19 cellular contexts compared by ENCODE assay signal in genomic region chr5:124773291-124774001, GRCh38. TPM values are rescaled to one million over a fixed set of nuclear protein-coding genes. Genes with fewer than 3 reads are reported as not detected.
DNase-seq lines count a peak whose midpoint lies in the region; ATAC-seq and TF ChIP-seq lines count a peak whose summit lies in the region.
"Had no signal": no experiment of that assay in that cellular context is flagged by ENCODE, and none has a peak within 500 bp of the region (broad histone marks: within the 10 kb centered on the region; RNA-seq: fewer than 3 reads in every experiment).

No MANE protein-coding gene starts in this region.

- DNase-seq in COLO829 (ENCODE audit: low spot score) (peak; percentile 43), NCI-H2227 (lab: John Stamatoyannopoulos, UW; ENCODE audit: unreplicated experiment) (peak; percentile 51), dermis blood vessel endothelial cell (peak; percentile 36), midbrain (lab: John Stamatoyannopoulos, UW) (peak; percentile 68), COLO668 (lab: John Stamatoyannopoulos, UW; ENCODE audit: unreplicated experiment) (no peak), body of pancreas (no peak)
- DNase-seq in stimulated activated CD4-positive, alpha-beta T cell treated with anti-CD3 and anti-CD28 coated beads, Interleukin-4, amount 100 ng/mL, for 1 hour, result no peak
- DNase-seq: activated CD4-positive, alpha-beta T cell treated with anti-CD3 and anti-CD28 coated beads for 48 hours; activated CD8-positive, alpha-beta memory T cell treated with anti-CD3 and anti-CD28 coated beads, Interleukin-2, amount 50 U/mL, for 4 hours; DMS79; foreskin fibroblast; left lung; MG63; NCI-H187; NCI-H524 treated with DMSO at 0.1 percent for 48 hours; Peyer's patch; sigmoid colon had no signal

- TF ChIP-seq CTCF in body of pancreas (IDR thresholded peaks at IDR 0.05), result no peak

- H3K36me3 ChIP-seq in body of pancreas (replicated peaks in 1 of 2; ENCODE audit: insufficient read depth in 1 of 2, low read depth in 2 of 2), result no peaks in the 10 kb centered on the region
- H3K36me3 ChIP-seq: left lung, MG63, Peyer's patch, sigmoid colon had no signal

- intact Hi-C loops in body of pancreas (cut with DNase I), result no loop called here

- H3K4me3 ChIP-seq in body of pancreas, result no peak overlapping the region
- H3K4me3 ChIP-seq: GM23338, left lung, MG63, Peyer's patch, sigmoid colon had no signal

- no peak overlapping the region for H3K27ac ChIP-seq in body of pancreas
- H3K27ac ChIP-seq: left lung, Peyer's patch, sigmoid colon had no signal

- no peaks in the 10 kb centered on the region for H3K27me3 ChIP-seq in body of pancreas
- H3K27me3 ChIP-seq: left lung, MG63, Peyer's patch, sigmoid colon had no signal

- WGBS in body of pancreas, 2 donors, result 83 to 84% methylated on average over 4 of the region's 4 CpGs

- TF ChIP-seq POLR2A in body of pancreas (IDR thresholded peaks at IDR 0.05), result no peak

- ATAC-seq in body of pancreas, result no peak
- ATAC-seq in GM19455 (IDR thresholded peaks at IDR 0.05; ENCODE audit: unreplicated experiment), result no peak
- ATAC-seq: GM23338, left lung had no signal

- H3K4me1 ChIP-seq in body of pancreas, result no peaks in the 10 kb centered on the region
- H3K4me1 ChIP-seq: left lung, Peyer's patch had no signal

- no peaks in the 10 kb centered on the region for H3K9me3 ChIP-seq in body of pancreas
- H3K9me3 ChIP-seq: left lung, MG63, Peyer's patch, sigmoid colon had no signal

RNA-seq across cellular contexts. Expression of gene ZNF608, which starts 27.0 kb away (rescaled TPM):
- total RNA-seq in dermis blood vessel endothelial cell (14.8 and 15.6 TPM in 2 replicates), body of pancreas (10 to 100 TPM; 30.1 to 33.6 TPM)

Comparison
In these comparisons a context has a peak if more than half of its experiments do, and no peak if none do; other contexts are left out.
1. DNase-seq: peak in COLO829 (single experiment), NCI-H2227 (single experiment), dermis blood vessel endothelial cell (single experiment) and midbrain (single experiment); none in COLO668 (single experiment), body of pancreas (0 of 4) and stimulated activated CD4-positive, alpha-beta T cell treated with anti-CD3 and anti-CD28 coated beads, Interleukin-4, amount 100 ng/mL, for 1 hour (single experiment).